8 cellular contexts compared by ENCODE assay signal in genomic region chr4:169311643-169312365, GRCh38. TPM values are rescaled to one million over a fixed set of nuclear protein-coding genes. Genes with fewer than 3 reads are reported as not detected.
DNase-seq lines count a peak whose midpoint lies in the region; ATAC-seq and TF ChIP-seq lines count a peak whose summit lies in the region.

No MANE protein-coding gene starts in this region.

- intact Hi-C loops in CD14-positive monocyte (cut with micrococcal nuclease) = no loop called here

- no peaks in the 10 kb centered on the region for H3K36me3 Mint-ChIP-seq in CD14-positive monocyte
- no peaks in the 10 kb centered on the region for H3K36me3 Mint-ChIP-seq in naive B cell

- DNase-seq in CD14-positive monocyte (ENCODE audit: low spot score) (no peak), RKO (ENCODE audit: low spot score) (peak; percentile 75), naive B cell (peak; percentile 22)
- DNase-seq in stimulated activated CD4-positive, alpha-beta T cell treated with anti-CD3 and anti-CD28 coated beads, Interleukin-1b, Interleukin-23, amount 100 ng/mL, for 48 hours = no peak
- DNase-seq in stimulated activated CD4-positive, alpha-beta T cell treated with anti-CD3 and anti-CD28 coated beads, Interleukin-4, amount 100 ng/mL, for 24 hours = no peak

- H3K4me1 Mint-ChIP-seq in CD14-positive monocyte (peaks cover 3% of the 10 kb centered on the region), naive B cell (no peaks in the 10 kb centered on the region)

- H3K4me3 Mint-ChIP-seq in CD14-positive monocyte (no peak overlapping the region), naive B cell (no peak overlapping the region)

- H3K27ac Mint-ChIP-seq in CD14-positive monocyte (peak overlapping the region in 1 of 7 donors; percentile 32), naive B cell (no peak overlapping the region)

- H3K9me3 Mint-ChIP-seq in CD14-positive monocyte (peaks cover 3 to 9% (median 4%) of the 10 kb centered on the region in 7 donors), naive B cell (peaks cover 0 to 9% (median 3%) of the 10 kb centered on the region in 7 donors)

- H3K27me3 Mint-ChIP-seq in CD14-positive monocyte (ENCODE audit: low read depth in 3 of 3) (peaks cover 0 to 5% (median 1%) of the 10 kb centered on the region in 3 donors), naive B cell (peaks cover 0 to 3% (median 0%) of the 10 kb centered on the region in 3 donors)

- ATAC-seq in GM18868 (IDR thresholded peaks at IDR 0.05; ENCODE audit: unreplicated experiment) = peak; percentile 96
- peak; percentile 92 for ATAC-seq in HG03378 (IDR thresholded peaks at IDR 0.05; ENCODE audit: unreplicated experiment)
- ATAC-seq in esophagus mucosa = peak; percentile 42
- peak; percentile 53 to 75 for ATAC-seq in naive B cell (ENCODE audit: low read depth in 2 of 2)

- peak; percentile 80 for TF ChIP-seq CTCF in CD14-positive monocyte (IDR thresholded peaks at IDR 0.05)

RNA-seq across cellular contexts. Expression of gene SH3RF1, which starts 41.0 kb away (rescaled TPM):
- polyA plus RNA-seq in CD14-positive monocyte = 1 to 10 TPM; 3.1 to 4.7 TPM
- 5.4 TPM for total RNA-seq in esophagus mucosa
- polyA plus RNA-seq in naive B cell (ENCODE audit: low read depth in 6 of 6) = 1 to 10 TPM in 3 of 6 donors, under 1 TPM in 2, not detected in 1; 0.57 to 1.7 (median 1.1) TPM

Comparison
In these comparisons a context has a peak if more than half of its experiments do, and no peak if none do; other contexts are left out.
1. DNase-seq: peak in RKO (single experiment) and naive B cell (single experiment); none in CD14-positive monocyte (single experiment), stimulated activated CD4-positive, alpha-beta T cell treated with anti-CD3 and anti-CD28 coated beads, Interleukin-1b, Interleukin-23, amount 100 ng/mL, for 48 hours (single experiment) and stimulated activated CD4-positive, alpha-beta T cell treated with anti-CD3 and anti-CD28 coated beads, Interleukin-4, amount 100 ng/mL, for 24 hours (single experiment).
2. ATAC-seq: peak in every context shown above with its lines; median percentile 96 in GM18868; 92 in HG03378; 64 in naive B cell; 42 in esophagus mucosa.